ENCODE assay signal across 8 cellular contexts in the genomic region with DNA sequence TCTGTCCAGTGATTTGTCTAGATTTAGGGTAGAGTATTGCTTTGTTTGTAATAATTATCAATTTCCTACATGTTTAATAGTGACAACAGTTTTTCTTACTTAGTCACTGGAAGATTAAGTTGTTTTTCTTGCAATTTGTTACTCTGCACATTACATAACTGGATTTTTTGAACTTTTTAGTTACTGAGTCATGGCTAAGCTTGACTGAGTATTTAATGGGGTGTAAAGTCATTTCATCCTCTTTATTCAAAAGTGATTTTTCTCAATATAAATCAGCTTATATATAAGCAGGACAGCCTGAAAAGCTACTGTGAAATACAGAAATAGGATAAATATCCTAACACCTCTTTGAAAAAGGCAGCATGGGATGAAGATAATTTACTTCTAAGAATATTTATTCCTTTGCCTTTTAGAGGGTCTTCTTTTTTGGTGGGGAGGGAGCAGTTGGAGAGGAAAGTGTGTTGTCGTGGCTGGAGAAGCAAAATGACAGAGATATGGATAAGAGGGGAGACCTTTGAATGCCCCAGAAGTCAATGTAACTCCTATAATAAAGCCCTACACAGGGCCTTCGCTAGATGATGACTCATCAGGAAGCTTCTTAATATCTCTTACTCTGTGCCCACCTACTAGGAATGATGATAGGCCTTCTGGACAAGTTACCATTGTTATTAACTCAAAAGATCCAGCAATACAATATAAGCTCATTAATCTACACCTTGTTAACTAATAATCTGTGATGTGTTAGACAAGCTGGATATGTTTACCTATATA. TPM values are rescaled to one million over a fixed set of nuclear protein-coding genes. Genes with fewer than 3 reads are reported as not detected.
A peak's percentile ranks its signal among the peaks of the same experiment; 100 is the strongest.
DNase-seq lines count a peak whose midpoint lies in the region; ATAC-seq and TF ChIP-seq lines count a peak whose summit lies in the region.
"Not testable (repeated sequence)": the region's sequence is repeated elsewhere in the genome, so short reads cannot be mapped to it uniquely, and the experiment has no call there.

No MANE protein-coding gene starts in this region.

- peak overlapping the region; percentile 70 for H3K27ac ChIP-seq in smooth muscle cell (ENCODE audit: low read depth)

- not testable (repeated sequence) for H3K9me3 ChIP-seq in smooth muscle cell (replicated peaks; ENCODE audit: low read depth)

- POLR2A ChIA-PET in BJ (lab: Charles Lee); MCF 10A (lab: Yijun Ruan, JAX): not testable (repeated sequence)

- H3K79me2 ChIP-seq in smooth muscle cell (ENCODE audit: low read depth), result not testable (repeated sequence)

- not testable (repeated sequence) for H3K4me1 ChIP-seq in smooth muscle cell (ENCODE audit: low read depth)

- not testable (repeated sequence) for H3K9me3 Mint-ChIP-seq in MCF 10A (ENCODE audit: unreplicated experiment)

- CTCF ChIA-PET in BJ (lab: Yijun Ruan, JAX) (interaction anchor here (0.6 kb wide), 1 partner anchor 56 kb away, joined by 3 read pairs; no protein-coding TSS in a partner anchor), MCF 10A (lab: Yijun Ruan, JAX) (interaction anchor here (0.6 to 1.3 kb wide), 2 partner anchors 339 to 493 kb away, joined by 3 to 4 read pairs; no protein-coding TSS in a partner anchor)

- H3K36me3 Mint-ChIP-seq in MCF 10A (ENCODE audit: insufficient read depth, unreplicated experiment), result not testable (repeated sequence)

- intact Hi-C loops in MCF 10A (cut with micrococcal nuclease), result not testable (repeated sequence)

- H3K27ac Mint-ChIP-seq in MCF 10A (ENCODE audit: low read depth, unreplicated experiment), result not testable (repeated sequence)

- not testable (repeated sequence) for H3K36me3 ChIP-seq in BJ (ENCODE audit: control insufficient read depth, insufficient read depth, low read length); kidney epithelial cell (ENCODE audit: control insufficient read depth, insufficient read depth, low read length); smooth muscle cell (ENCODE audit: low read depth)

- H2AFZ ChIP-seq in smooth muscle cell (ENCODE audit: low read depth), result not testable (repeated sequence)

- DNase-seq in BJ (ENCODE audit: low read depth), result peak; percentile 39
- peak; percentile 48 for DNase-seq in HCEC 1CT
- peak; percentile 73 for DNase-seq in NCI-H226
- DNase-seq in MCF 10A (ENCODE audit: unreplicated experiment), result peak; percentile 14
- peak; percentile 72 for DNase-seq in fibroblast of the aortic adventitia (ENCODE audit: low read depth)
- DNase-seq in kidney epithelial cell (ENCODE audit: low read depth), result peak; percentile 49
- DNase-seq in smooth muscle cell (lab: John Stamatoyannopoulos, UW; ENCODE audit: unreplicated experiment), result not testable (repeated sequence)

- H3K9ac ChIP-seq in smooth muscle cell (ENCODE audit: low read depth), result not testable (repeated sequence)

- BruUV-seq in MCF 10A (replicated peaks; lab: Mats Ljungman, UMichigan), result not testable (repeated sequence)

- peaks cover 25% of the 10 kb centered on the region for H4K20me1 ChIP-seq in smooth muscle cell (ENCODE audit: low read depth)

- 35% methylated on average over 2 of the region's 2 CpGs for WGBS in smooth muscle cell (ENCODE audit: low lambda C conversion rate)

- TF ChIP-seq CTCF in BJ (IDR thresholded peaks at IDR 0.05; ENCODE audit: insufficient read depth, low read depth, low read length); MCF 10A (IDR thresholded peaks at IDR 0.05; ENCODE audit: unreplicated experiment); fibroblast of the aortic adventitia (IDR thresholded peaks at IDR 0.05; ENCODE audit: insufficient read depth, low read length); kidney epithelial cell (IDR thresholded peaks at IDR 0.05; ENCODE audit: insufficient read depth, low read length, poor library complexity, severe bottlenecking); smooth muscle cell (IDR thresholded peaks at IDR 0.05; ENCODE audit: borderline replicate concordance, insufficient read depth, poor library complexity, severe bottlenecking): not testable (repeated sequence)

- not testable (repeated sequence) for H3K4me3 ChIP-seq in BJ (ENCODE audit: low read depth, low read length); fibroblast of the aortic adventitia (ENCODE audit: low read depth, low read length); kidney epithelial cell (ENCODE audit: low read depth, low read length); smooth muscle cell

- peak overlapping the region; percentile 54 for H3K4me2 ChIP-seq in smooth muscle cell

- not testable (repeated sequence) for H3K27me3 ChIP-seq in BJ (ENCODE audit: control insufficient read depth, insufficient read depth, low read length); kidney epithelial cell (ENCODE audit: control insufficient read depth, insufficient read depth, low read length); smooth muscle cell (ENCODE audit: low read depth)

- H3K27me3 Mint-ChIP-seq in MCF 10A (ENCODE audit: insufficient read depth, unreplicated experiment), result peaks cover 57% of the 10 kb centered on the region

- peaks cover 10% of the 10 kb centered on the region for H3F3A ChIP-seq in smooth muscle cell (ENCODE audit: low read depth)

- H3K4me3 Mint-ChIP-seq in MCF 10A (ENCODE audit: unreplicated experiment), result not testable (repeated sequence)

- H3K4me1 Mint-ChIP-seq in MCF 10A (ENCODE audit: insufficient read depth, unreplicated experiment), result not testable (repeated sequence)

- peak; percentile 92 for ATAC-seq in SK-N-SH treated with all-trans-retinoic acid at 6 μM for 48 hours

TF ChIP-seq in SK-N-SH treated with all-trans-retinoic acid at 6 μM for 48 hours, 23 proteins besides CTCF, POLR2A, EP300 and RAD21:
- TF ChIP-seq ISL1 (CRISPR knock-in tag; IDR thresholded peaks at IDR 0.05), result peak; percentile 75; the same call in 1 of the 2 replicates

RNA-seq across cellular contexts. Expression of gene TBX20, which starts 55.3 kb away (rescaled TPM):
- polyA plus RNA-seq in BJ (2011; rRNA removed) (not detected in 2 replicates), smooth muscle cell (4.3 and 5.0 TPM in 2 replicates)
- polyA minus RNA-seq in BJ (2011; rRNA and poly(A)+ RNA removed), result 0.19 TPM in 1 of 2 replicates, not detected in the other
- total RNA-seq in MCF 10A (2022) (not detected in 2 replicates), fibroblast of the aortic adventitia (ENCODE audit: low replicate concordance) (2.0 and 6.4 TPM in 2 replicates), kidney epithelial cell (0.27 and 1.0 TPM in 2 replicates), smooth muscle cell (58.4 and 71.1 TPM in 2 replicates)
